ENCODE assay signal across 8 cellular contexts in genomic region chr7:116583653-116584052, GRCh38. TPM values are rescaled to one million over a fixed set of nuclear protein-coding genes. Genes with fewer than 3 reads are reported as not detected.
DNase-seq lines count a peak whose midpoint lies in the region; ATAC-seq, FAIRE-seq and TF ChIP-seq lines count a peak whose summit lies in the region.

No MANE protein-coding gene starts in this region.

- H3K27me3 ChIP-seq in mesenchymal stem cell (ENCODE audit: control insufficient read depth in 1 of 2, insufficient read depth in 1 of 2, low read length in 2 of 2): no peaks in the 10 kb centered on the region
- no peaks in the 10 kb centered on the region for H3K27me3 ChIP-seq in adrenal gland

- FAIRE-seq in GM18507 (lab: Jason Lieb, UNC): peak; percentile 84

- H3K9me3 ChIP-seq in mesenchymal stem cell (ENCODE audit: control insufficient read depth, low read length) (peaks cover 3% of the 10 kb centered on the region), adrenal gland (replicated peaks in 1 of 3) (no peaks in the 10 kb centered on the region)

- H3K27ac ChIP-seq in mesenchymal stem cell (ENCODE audit: low read length, poor library complexity, severe bottlenecking) (no peak overlapping the region), adrenal gland (no peak overlapping the region)

- no peak overlapping the region for H3K4me3 ChIP-seq in mesenchymal stem cell (ENCODE audit: insufficient read depth in 1 of 2, low read depth in 1 of 2, low read length in 2 of 2)
- no peak overlapping the region for H3K4me3 ChIP-seq in adrenal gland

- POLR2A ChIA-PET in HEK293T (lab: Yijun Ruan, JAX): interaction anchor here (0.6 kb wide), 1 partner anchor 73 kb away, joined by 3 read pairs; no protein-coding TSS in a partner anchor

- no peak overlapping the region for H2BK120ac ChIP-seq in mesenchymal stem cell (ENCODE audit: low read depth, low read length)

- no peak for TF ChIP-seq POLR2A in adrenal gland (IDR thresholded peaks at IDR 0.05)

- intact Hi-C loops in adrenal gland (cut with DNase I): no loop called here

- H4K91ac ChIP-seq in mesenchymal stem cell (ENCODE audit: low read length): no peak overlapping the region

- peak; percentile 98 for ATAC-seq in GM21515 (IDR thresholded peaks at IDR 0.05; ENCODE audit: unreplicated experiment)
- peak; percentile 94 for ATAC-seq in HG03565 (IDR thresholded peaks at IDR 0.05; ENCODE audit: unreplicated experiment)

- H3K14ac ChIP-seq in mesenchymal stem cell (ENCODE audit: low read length in 2 of 2): no peak overlapping the region

- H3K79me1 ChIP-seq in mesenchymal stem cell (replicated peaks; ENCODE audit: low read length, poor library complexity, severe bottlenecking): no peaks in the 10 kb centered on the region

- no peak overlapping the region for H3K23ac ChIP-seq in mesenchymal stem cell (ENCODE audit: low read length in 2 of 2)

- no peak overlapping the region for H2AK5ac ChIP-seq in mesenchymal stem cell (ENCODE audit: low read length, severe bottlenecking)

- no peak overlapping the region for H3K4me2 ChIP-seq in mesenchymal stem cell (ENCODE audit: low read length, poor library complexity, severe bottlenecking)

- H3K4me1 ChIP-seq in mesenchymal stem cell (ENCODE audit: control insufficient read depth, insufficient read depth, low read depth, low read length) (peaks cover 3% of the 10 kb centered on the region), adrenal gland (replicated peaks in 1 of 2) (no peaks in the 10 kb centered on the region)

- H3K4ac ChIP-seq in mesenchymal stem cell (ENCODE audit: low read depth in 1 of 2, low read length in 2 of 2): no peak overlapping the region

- TF ChIP-seq CTCF in adrenal gland (IDR thresholded peaks at IDR 0.05): no peak

- H3K9ac ChIP-seq in mesenchymal stem cell (ENCODE audit: low read length): peak overlapping the region; percentile 82

- CTCF ChIA-PET in HEK293T (lab: Yijun Ruan, JAX): no interaction called here

- H3K36me3 ChIP-seq in mesenchymal stem cell (ENCODE audit: control insufficient read depth in 1 of 2, insufficient read depth in 2 of 2, low read depth in 1 of 2, low read length in 2 of 2) (no peaks in the 10 kb centered on the region), adrenal gland (replicated peaks in 1 of 2) (no peaks in the 10 kb centered on the region)

- H2BK15ac ChIP-seq in mesenchymal stem cell (ENCODE audit: low read depth, poor library complexity, severe bottlenecking): no peak overlapping the region

- H2BK5ac ChIP-seq in mesenchymal stem cell (ENCODE audit: low read depth, low read length, poor library complexity, severe bottlenecking): no peak overlapping the region

- DNase-seq in GM18507 (ENCODE audit: extremely low spot score, insufficient read length, low read depth): peak; percentile 42
- DNase-seq in mesenchymal stem cell: peak; percentile 30
- no peak for DNase-seq in HEK293T (ENCODE audit: extremely low spot score)
- DNase-seq in adrenal gland: no peak
- no peak for DNase-seq in SKM-1 treated with dmso at 0.1 percent for 144 hours (lab: John Stamatoyannopoulos, UW; ENCODE audit: unreplicated experiment)
- DNase-seq in foreskin melanocyte: no peak

- H4K8ac ChIP-seq in mesenchymal stem cell (ENCODE audit: low read length): no peak overlapping the region

- H2BK12ac ChIP-seq in mesenchymal stem cell (ENCODE audit: low read length in 2 of 2): no peak overlapping the region

- H2AFZ ChIP-seq in mesenchymal stem cell (ENCODE audit: low read depth, low read length): no peak overlapping the region

- 82% methylated on average over 1 of the region's 1 CpG for WGBS in mesenchymal stem cell
- 47 to 57% (median 50%) methylated on average over 1 of the region's 1 CpG for WGBS in adrenal gland, 4 donors

- H3K18ac ChIP-seq in mesenchymal stem cell (ENCODE audit: low read depth in 1 of 2, low read length in 2 of 2): no peak overlapping the region

TF ChIP-seq in HEK293T, 16 proteins besides CTCF, POLR2A, EP300 and RAD21:
- TF ChIP-seq FOXM1 (IDR thresholded peaks at IDR 0.05; ENCODE audit: borderline replicate concordance) (no peak), FOXK2 (IDR thresholded peaks at IDR 0.05) (no peak), HDGF (IDR thresholded peaks at IDR 0.05; ENCODE audit: borderline replicate concordance) (no peak)
TF ChIP-seq in HEK293T: peak in this region for 0.

RNA-seq across cellular contexts. Expression of gene CAV1, which starts 58.8 kb away (rescaled TPM):
- 281 TPM for polyA plus RNA-seq in mesenchymal stem cell (2013, experiment 1 of 2)
- 300 TPM for polyA plus RNA-seq in mesenchymal stem cell (2013, experiment 2 of 2)
- 10 to 100 TPM in 3 of 8 donors, 1 to 10 TPM in 5; 5.4 to 25.3 (median 9.2) TPM for total RNA-seq in adrenal gland
- 10 to 100 TPM in 1 of 3 donors, 1 to 10 TPM in 2; 4.0 to 35.4 (median 9.6) TPM for polyA plus RNA-seq in adrenal gland

Comparison
In these comparisons a context has a peak if more than half of its experiments do, and no peak if none do; other contexts are left out.
1. DNase-seq: peak in GM18507 (single experiment) and mesenchymal stem cell (single experiment); none in HEK293T (single experiment), adrenal gland (0 of 7), SKM-1 treated with dmso at 0.1 percent for 144 hours (single experiment) and foreskin melanocyte (single experiment).